ENCODE assay signal across 8 cellular contexts in the genomic region with DNA sequence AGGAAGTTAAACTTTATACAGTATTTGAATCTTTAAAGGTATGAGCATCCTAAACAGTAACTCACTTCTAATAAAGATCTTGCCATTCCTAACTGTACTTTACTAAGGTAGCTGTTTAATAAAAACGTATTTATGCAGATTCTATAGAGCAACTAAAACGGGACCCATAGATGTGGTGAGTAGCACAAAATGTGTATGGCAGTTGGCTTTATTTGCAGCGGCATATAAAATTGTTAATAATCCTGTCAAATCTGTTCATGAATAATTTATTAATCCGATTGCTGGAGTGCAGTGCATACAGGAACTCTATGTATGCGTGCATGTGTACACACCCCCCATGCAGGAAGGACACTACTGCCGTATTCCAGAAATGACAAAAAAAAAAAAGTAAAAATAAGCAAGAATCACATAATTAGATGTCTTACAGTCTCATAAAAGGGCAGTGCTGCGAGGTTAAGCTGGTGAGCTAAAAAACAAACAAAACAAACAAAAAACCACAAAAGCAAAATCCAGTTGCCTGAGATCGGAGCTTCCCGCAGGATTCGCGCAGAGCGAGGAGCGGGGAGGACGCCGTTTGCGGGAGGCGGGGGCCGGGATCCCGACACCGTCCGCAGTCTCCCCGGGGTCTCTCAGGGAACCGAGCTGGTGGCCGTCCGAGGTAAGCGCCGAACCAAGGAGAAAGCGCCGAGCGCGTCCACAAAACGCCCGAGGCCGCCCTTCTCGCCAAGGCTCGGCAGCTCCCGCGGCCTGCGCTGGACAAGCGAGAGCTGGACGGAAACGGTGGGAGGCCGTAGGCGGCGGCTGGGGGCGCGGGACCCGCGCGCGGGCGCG. TPM values are rescaled to one million over a fixed set of nuclear protein-coding genes. Genes with fewer than 3 reads are reported as not detected.
DNase-seq lines count a peak whose midpoint lies in the region; ATAC-seq, FAIRE-seq and TF ChIP-seq lines count a peak whose summit lies in the region.

No MANE protein-coding gene starts in this region.

- H3K4me2 ChIP-seq in neuronal stem cell (ENCODE audit: insufficient read depth, low read length, poor library complexity, severe bottlenecking) = peak overlapping the region; percentile 67

- H2BK120ac ChIP-seq in neuronal stem cell (ENCODE audit: low read depth, low read length) = no peak overlapping the region

- peak overlapping the region; percentile 94 for H3K18ac ChIP-seq in neuronal stem cell (ENCODE audit: low read length)

- H3K4me3 ChIP-seq in esophagus (ENCODE audit: low read depth in 1 of 2, low read length in 2 of 2) (peak overlapping the region; percentile 67 to 86), neuronal stem cell (ENCODE audit: low read length in 2 of 2) (peak overlapping the region; percentile 80 to 95)

- no peak overlapping the region for H2AK5ac ChIP-seq in neuronal stem cell (ENCODE audit: low read depth, low read length)

- no peak overlapping the region for H3K9ac ChIP-seq in neuronal stem cell (ENCODE audit: low read depth, low read length, poor library complexity)

- H4K8ac ChIP-seq in neuronal stem cell (ENCODE audit: low read depth, low read length) = no peak overlapping the region

- no peak overlapping the region for H4K91ac ChIP-seq in neuronal stem cell (ENCODE audit: low read depth, low read length, poor library complexity)

- H3K27ac ChIP-seq in 22Rv1 = peak overlapping the region; percentile 91
- H3K27ac ChIP-seq in RWPE1 = peak overlapping the region; percentile 96
- peak overlapping the region; percentile 81 to 93 for H3K27ac ChIP-seq in esophagus (ENCODE audit: low read depth in 2 of 2, low read length in 1 of 2)
- H3K27ac ChIP-seq in neuronal stem cell (replicated peaks; ENCODE audit: low read length) = peak overlapping the region; percentile 91

- no peak overlapping the region for H2BK15ac ChIP-seq in neuronal stem cell (ENCODE audit: low read length)

- no peaks in the 10 kb centered on the region for H3K27me3 ChIP-seq in esophagus (ENCODE audit: control insufficient read depth in 1 of 2, insufficient read depth in 2 of 2, low read length in 2 of 2)
- H3K27me3 ChIP-seq in neuronal stem cell (ENCODE audit: control insufficient read depth in 3 of 3, insufficient read depth in 3 of 3, low read depth in 1 of 3, low read length in 3 of 3) = peaks cover 0 to 23% (median 14%) of the 10 kb centered on the region in 3 experiments

- no peak overlapping the region for H3K4ac ChIP-seq in neuronal stem cell (ENCODE audit: low read length)

- H2AFZ ChIP-seq in neuronal stem cell (ENCODE audit: low read length) = peak overlapping the region; percentile 85

- POLR2A ChIA-PET in RWPE1 (lab: Yijun Ruan, JAX; ENCODE audit: low non-redundant PET) = interaction anchor here (0.6 kb wide), 3 partner anchors 114 to 1105 kb away, joined by 3 to 10 read pairs (median 5); no protein-coding TSS in a partner anchor

- ATAC-seq in HG02970 (IDR thresholded peaks at IDR 0.05; ENCODE audit: low FRiP score, unreplicated experiment) = peak; percentile 31

- DNase-seq in GM18507 (ENCODE audit: extremely low spot score, insufficient read length, low read depth) (no peak), RWPE1 (ENCODE audit: low spot score) (peak; percentile 36), neuronal stem cell (ENCODE audit: low spot score) (no peak), kidney glomerular epithelial cell (lab: John Stamatoyannopoulos, UW) (no peak)
- no peak for DNase-seq in effector CD8-positive, alpha-beta T cell (lab: John Stamatoyannopoulos, UW)

- no peaks in the 10 kb centered on the region for H3K36me3 ChIP-seq in esophagus (ENCODE audit: control insufficient read depth in 2 of 2, insufficient read depth in 2 of 2, low read length in 1 of 2)
- H3K36me3 ChIP-seq in neuronal stem cell (replicated peaks in 1 of 2; ENCODE audit: control insufficient read depth in 2 of 2, insufficient read depth in 2 of 2, low read length in 2 of 2) = no peaks in the 10 kb centered on the region

- peak overlapping the region; percentile 94 for H3K23ac ChIP-seq in neuronal stem cell (ENCODE audit: low read depth, low read length, poor library complexity)

- TF ChIP-seq CTCF in 22Rv1 (IDR thresholded peaks at IDR 0.05) (no peak), RWPE1 (conservative IDR thresholded peaks at IDR 0.05; ENCODE audit: low read depth) (no peak)

- CTCF ChIA-PET in RWPE1 (lab: Yijun Ruan, JAX) = interaction anchor here (0.6 to 1.0 kb wide), 4 partner anchors 8 to 358 kb away, joined by 3 read pairs; no protein-coding TSS in a partner anchor

- 1 to 2% methylated on average over 51 to 53 of the region's 53 CpGs for WGBS in esophagus, 2 donors
- WGBS in neuronal stem cell (ENCODE audit: extremely low coverage in 2 of 2, insufficient read length in 2 of 2, insufficient replicate concordance in 1 of 2), 2 donors = no CpG with 5 or more reads among the region's 53 CpGs

- H3K4me1 ChIP-seq in esophagus (ENCODE audit: control insufficient read depth in 2 of 2, insufficient read depth in 2 of 2, low read length in 1 of 2) (no peaks in the 10 kb centered on the region), neuronal stem cell (ENCODE audit: control insufficient read depth in 2 of 2, insufficient read depth in 1 of 2, low read depth in 1 of 2, low read length in 2 of 2) (peaks cover 5 to 8% of the 10 kb centered on the region in 2 donors)

- no peaks in the 10 kb centered on the region for H3K79me1 ChIP-seq in neuronal stem cell (ENCODE audit: low read depth, low read length)

- H3K9me3 ChIP-seq in esophagus (ENCODE audit: control insufficient read depth in 2 of 2, insufficient read depth in 1 of 2, low read depth in 1 of 2, low read length in 1 of 2) (no peaks in the 10 kb centered on the region), neuronal stem cell (replicated peaks in 1 of 2; ENCODE audit: control insufficient read depth in 2 of 2, insufficient read depth in 1 of 2, low read depth in 1 of 2, low read length in 2 of 2) (no peaks in the 10 kb centered on the region)

- peak; percentile 55 for FAIRE-seq in GM18507 (lab: Jason Lieb, UNC)

- peak overlapping the region; percentile 91 for H2BK5ac ChIP-seq in neuronal stem cell (ENCODE audit: low read length)

- H3K14ac ChIP-seq in neuronal stem cell (ENCODE audit: low read length) = peak overlapping the region; percentile 56

- no peak overlapping the region for H2BK12ac ChIP-seq in neuronal stem cell (ENCODE audit: low read length)

RNA-seq across cellular contexts. Expression of a gene that starts 0.5 kb away (rescaled TPM):
- polyA plus RNA-seq in esophagus = 10 to 100 TPM; 34.7 to 36.7 TPM
- polyA plus RNA-seq in neuronal stem cell (2013, experiment 1 of 2) = 26.6 TPM
- polyA plus RNA-seq in neuronal stem cell (2013, experiment 2 of 2) = 25.4 TPM

RNA-seq across cellular contexts. Expression of a gene that starts 5.2 kb away (rescaled TPM):
- 10 to 100 TPM in 1 of 2 donors, 1 to 10 TPM in 1; 9.8 to 11.3 TPM for polyA plus RNA-seq in esophagus
- 17.2 TPM for polyA plus RNA-seq in neuronal stem cell (2013, experiment 1 of 2)
- polyA plus RNA-seq in neuronal stem cell (2013, experiment 2 of 2) = 18.6 TPM

RNA-seq across cellular contexts. Expression of a gene that starts 29.6 kb away (rescaled TPM):
- not detected for polyA plus RNA-seq in esophagus
- 1.3 TPM for polyA plus RNA-seq in neuronal stem cell (2013, experiment 1 of 2)
- 1.4 TPM for polyA plus RNA-seq in neuronal stem cell (2013, experiment 2 of 2)
